In genomic region chr3:187616307-187616939, GRCh38 we compare ENCODE assay signal across 8 cellular contexts. TPM values are rescaled to one million over a fixed set of nuclear protein-coding genes. Genes with fewer than 3 reads are reported as not detected.
DNase-seq lines count a peak whose midpoint lies in the region; ATAC-seq and TF ChIP-seq lines count a peak whose summit lies in the region.

No MANE protein-coding gene starts in this region.

- no peak overlapping the region for H3K4me3 Mint-ChIP-seq in CD8-positive, alpha-beta memory T cell

- H3K4me1 Mint-ChIP-seq in CD8-positive, alpha-beta memory T cell, result peaks cover 5 to 13% (median 6%) of the 10 kb centered on the region in 3 donors

- peak; percentile 42 for TF ChIP-seq CTCF in GM20000 (IDR thresholded peaks at IDR 0.05; ENCODE audit: extremely low read depth, missing control alignments)
- peak; percentile 80 for TF ChIP-seq CTCF in SU-DHL-6 (IDR thresholded peaks at IDR 0.05; ENCODE audit: insufficient read depth, low read length, poor library complexity, severe bottlenecking)

- peak; percentile 16 to 53 (median 20) for DNase-seq in CD8-positive, alpha-beta memory T cell
- DNase-seq in GM20000 (ENCODE audit: low spot score) (peak; percentile 48), M059J (ENCODE audit: low read depth) (peak; percentile 63), adipocyte (ENCODE audit: low read depth) (peak; percentile 58), iPS DF 4.7 (ENCODE audit: extremely low read depth, low spot score) (peak; percentile 60)
- peak; percentile 52 for DNase-seq in stimulated activated CD4-positive, alpha-beta T cell treated with anti-CD3 and anti-CD28 coated beads, Interleukin-1b, Interleukin-23, amount 100 ng/mL, for 48 hours

- no peaks in the 10 kb centered on the region for H3K36me3 ChIP-seq in CD8-positive, alpha-beta memory T cell (ENCODE audit: insufficient read depth, low read length)
- H3K36me3 ChIP-seq in SU-DHL-6 (ENCODE audit: low read length) (no peaks in the 10 kb centered on the region), adipocyte (ENCODE audit: control insufficient read depth, insufficient read depth, low read length, severe bottlenecking) (no peaks in the 10 kb centered on the region)

- no peak for ATAC-seq in HG03469 (IDR thresholded peaks at IDR 0.05; ENCODE audit: unreplicated experiment)

- H4K20me1 ChIP-seq in SU-DHL-6 (ENCODE audit: low read depth, low read length), result no peaks in the 10 kb centered on the region

- no peaks in the 10 kb centered on the region for H3K36me3 Mint-ChIP-seq in CD8-positive, alpha-beta memory T cell

- H3K27ac Mint-ChIP-seq in CD8-positive, alpha-beta memory T cell, result no peak overlapping the region

- H3F3A ChIP-seq in SU-DHL-6 (ENCODE audit: insufficient read depth), result no peaks in the 10 kb centered on the region

- no peaks in the 10 kb centered on the region for H3K9me2 ChIP-seq in SU-DHL-6 (replicated peaks; ENCODE audit: insufficient read depth, low read length)

- H3K9me3 Mint-ChIP-seq in CD8-positive, alpha-beta memory T cell, result no peaks in the 10 kb centered on the region

- no peak overlapping the region for H3K9ac ChIP-seq in SU-DHL-6 (ENCODE audit: low read length)
- H3K9ac ChIP-seq in adipocyte (ENCODE audit: low read length), result no peak overlapping the region

- H3K79me2 ChIP-seq in SU-DHL-6 (ENCODE audit: insufficient read depth, low read length), result no peaks in the 10 kb centered on the region

- no peaks in the 10 kb centered on the region for H3K27me3 ChIP-seq in CD8-positive, alpha-beta memory T cell (ENCODE audit: insufficient read depth, low read length, poor library complexity, severe bottlenecking)
- no peaks in the 10 kb centered on the region for H3K27me3 ChIP-seq in SU-DHL-6 (ENCODE audit: low read length)
- no peaks in the 10 kb centered on the region for H3K27me3 ChIP-seq in adipocyte (replicated peaks; ENCODE audit: control insufficient read depth, insufficient read depth, low read length)

- no peak overlapping the region for H3K4me2 ChIP-seq in SU-DHL-6 (ENCODE audit: low read depth, low read length, poor library complexity, severe bottlenecking)

- no peaks in the 10 kb centered on the region for H3K9me3 ChIP-seq in CD8-positive, alpha-beta memory T cell (ENCODE audit: low read length)
- no peaks in the 10 kb centered on the region for H3K9me3 ChIP-seq in SU-DHL-6 (ENCODE audit: insufficient read depth, low read length)
- H3K9me3 ChIP-seq in adipocyte (ENCODE audit: control insufficient read depth, low read length), result no peaks in the 10 kb centered on the region

- no peak overlapping the region for H3K27ac ChIP-seq in CD8-positive, alpha-beta memory T cell (ENCODE audit: low read depth, low read length)
- no peak overlapping the region for H3K27ac ChIP-seq in SU-DHL-6 (ENCODE audit: low read depth, low read length)

- peaks cover 0 to 18% of the 10 kb centered on the region in 2 donors for H3K27me3 Mint-ChIP-seq in CD8-positive, alpha-beta memory T cell

- no peak overlapping the region for H3K4me3 ChIP-seq in CD8-positive, alpha-beta memory T cell (ENCODE audit: low read length)
- H3K4me3 ChIP-seq in SU-DHL-6 (ENCODE audit: insufficient read depth, low read length, poor library complexity, severe bottlenecking) (no peak overlapping the region), adipocyte (ENCODE audit: low read length) (no peak overlapping the region)

- CTCF ChIA-PET in CD8-positive, alpha-beta memory T cell (lab: Charles Lee), result interaction anchor here (1.3 to 2.6 kb wide), 4 partner anchors 17 to 121 kb away, joined by 3 to 16 read pairs (median 7); no protein-coding TSS in a partner anchor

- H2AFZ ChIP-seq in SU-DHL-6 (ENCODE audit: low read depth, low read length, severe bottlenecking), result no peak overlapping the region

- H3K4me1 ChIP-seq in CD8-positive, alpha-beta memory T cell (ENCODE audit: insufficient read depth, low read length), result no peaks in the 10 kb centered on the region
- peaks cover 18% of the 10 kb centered on the region for H3K4me1 ChIP-seq in adipocyte (ENCODE audit: control insufficient read depth, insufficient read depth, low read length)

- POLR2A ChIA-PET in CD8-positive, alpha-beta memory T cell (lab: Charles Lee), result no interaction called here

RNA-seq across cellular contexts. Expression of gene SST, which starts 53.8 kb away (rescaled TPM):
- total RNA-seq in CD8-positive, alpha-beta memory T cell, result not detected
- polyA plus RNA-seq in CD8-positive, alpha-beta memory T cell, result not detected
- total RNA-seq in M059J (2014; rRNA removed; shearing (Covaris generic)), result 0.62 and 0.94 TPM in 2 replicates
